Comparison of ENCODE assay signal across 25 cellular contexts in genomic region chr16:11063432-11064201, GRCh38.
A peak's percentile ranks its signal among the peaks of the same experiment; 100 is the strongest.
DNase-seq lines count a peak whose midpoint lies in the region; ATAC-seq and TF ChIP-seq lines count a peak whose summit lies in the region.
"Had no signal": no experiment of that assay in that cellular context is flagged by ENCODE, and none has a peak within 500 bp of the region (broad histone marks: within the 10 kb centered on the region; RNA-seq: fewer than 3 reads in every experiment).

No MANE protein-coding gene starts in this region.

- H3K36me3 Mint-ChIP-seq in chondrocyte (ENCODE audit: low read depth): peaks cover 41% of the 10 kb centered on the region
- H3K36me3 Mint-ChIP-seq in nephron progenitor cell (ENCODE audit: low read depth): peaks cover 8% of the 10 kb centered on the region

- in situ Hi-C loops in IMR-90 (cut with MboI; ENCODE audit: low sequenced_read_pairs): no loop called here

- H4K20me1 ChIP-seq in IMR-90 (ENCODE audit: insufficient read depth, low read length): no peaks in the 10 kb centered on the region

- peak in 2 of 3 experiments; percentile 5 to 67 for DNase-seq in NCI-H1417 (lab: John Stamatoyannopoulos, UW)
- no peak for DNase-seq in NCI-H1417 treated with DMSO at 0.1 percent for 48 hours (lab: John Stamatoyannopoulos, UW)
- DNase-seq in IMR-90: no peak
- peak; percentile 19 for DNase-seq in chondrocyte (ENCODE audit: low spot score)
- peak; percentile 18 for DNase-seq in nephron progenitor cell
- DNase-seq in stimulated activated naive CD8-positive, alpha-beta T cell treated with anti-CD3 and anti-CD28 coated beads, Interleukin-15, amount 100 ng/mL, for 72 hours: no peak
- DNase-seq in GF-D8 (lab: John Stamatoyannopoulos, UW): no peak
- DNase-seq: activated B cell treated with CpG ODN at 0.5 μM for 24 hours; activated CD4-positive, alpha-beta memory T cell treated with anti-CD3 and anti-CD28 coated beads for 36 hours; activated T-cell treated with anti-CD3 and anti-CD28 coated beads, Interleukin-2, amount 50 U/mL, for 1 hour; effector memory CD4-positive, alpha-beta T cell; HFFc6; islet precursor cell; mammary epithelial cell; NCI-H2107; occipital lobe; stimulated activated CD4-positive, alpha-beta T cell treated with anti-CD3 and anti-CD28 coated beads, Interleukin-12 subunit alpha, Interleukin-12 subunit beta, amount 100 ng/mL, for 4 hours; stimulated activated CD4-positive, alpha-beta T cell treated with anti-CD3 and anti-CD28 coated beads, Interleukin-4, amount 100 ng/mL, for 4 hours; T-helper 9 cell; upper lobe of left lung had no signal

- H2BK5ac ChIP-seq in IMR-90 (ENCODE audit: low read depth, low read length, poor library complexity, severe bottlenecking): no peak overlapping the region

- intact Hi-C loops in IMR-90 (cut with micrococcal nuclease): no loop called here

- H4K91ac ChIP-seq in IMR-90 (ENCODE audit: insufficient read depth, low read depth, low read length): no peak overlapping the region

- no peak overlapping the region for H2AFZ ChIP-seq in IMR-90 (replicated peaks; ENCODE audit: low read length, poor library complexity)

- H3K9me3 Mint-ChIP-seq in chondrocyte (ENCODE audit: low read depth): no peaks in the 10 kb centered on the region
- no peaks in the 10 kb centered on the region for H3K9me3 Mint-ChIP-seq in nephron progenitor cell
- no peaks in the 10 kb centered on the region for H3K9me3 Mint-ChIP-seq in stimulated activated naive CD8-positive, alpha-beta T cell treated with anti-CD3 and anti-CD28 coated beads, Interleukin-15, amount 100 ng/mL, for 72 hours
- H3K9me3 Mint-ChIP-seq: activated B cell treated with CpG ODN at 0.5 μM for 24 hours; activated CD4-positive, alpha-beta memory T cell treated with anti-CD3 and anti-CD28 coated beads for 36 hours; activated naive CD4-positive, alpha-beta T cell treated with anti-CD3 and anti-CD28 coated beads, Interleukin-2, amount 50 U/mL, for 24 hours; HFFc6 had no signal

- TF ChIP-seq CTCF in IMR-90 (conservative IDR thresholded peaks at IDR 0.05; ENCODE audit: low read depth, low read length) (no peak), chondrocyte (IDR thresholded peaks at IDR 0.05) (no peak), nephron progenitor cell (IDR thresholded peaks at IDR 0.05) (no peak)

- H2BK15ac ChIP-seq in IMR-90 (ENCODE audit: low read depth, low read length): peak overlapping the region; percentile 19; the same call in 1 of the 3 replicates

- TF ChIP-seq RAD21 in IMR-90 (IDR thresholded peaks at IDR 0.05; ENCODE audit: low read length): no peak

- no peak overlapping the region for H2BK120ac ChIP-seq in IMR-90 (ENCODE audit: low read depth, low read length)

- no peak for ATAC-seq in IMR-90 (ENCODE audit: low read depth)
- ATAC-seq in HG02840 (IDR thresholded peaks at IDR 0.05; ENCODE audit: low FRiP score, unreplicated experiment): no peak
- no peak for ATAC-seq in stimulated activated naive CD8-positive, alpha-beta T cell treated with anti-CD3 and anti-CD28 coated beads, Interleukin-15, amount 100 ng/mL, for 72 hours

- CTCF ChIA-PET in IMR-90 (lab: Yijun Ruan, JAX): no interaction called here

- no TSS peak for BruUV-seq in IMR-90 (replicated peaks; lab: Mats Ljungman, UMichigan)

- peaks cover 6% of the 10 kb centered on the region for H3K4me1 Mint-ChIP-seq in chondrocyte (ENCODE audit: low read depth)
- peaks cover 68% of the 10 kb centered on the region for H3K4me1 Mint-ChIP-seq in nephron progenitor cell
- peaks cover 22% of the 10 kb centered on the region for H3K4me1 Mint-ChIP-seq in stimulated activated naive CD8-positive, alpha-beta T cell treated with anti-CD3 and anti-CD28 coated beads, Interleukin-15, amount 100 ng/mL, for 72 hours
- H3K4me1 Mint-ChIP-seq: activated naive CD4-positive, alpha-beta T cell treated with anti-CD3 and anti-CD28 coated beads, Interleukin-2, amount 50 U/mL, for 24 hours had no signal

- no peak overlapping the region for H4K8ac ChIP-seq in IMR-90 (ENCODE audit: low read depth in 2 of 2, low read length in 2 of 2)

- H3K4me3 ChIP-seq in IMR-90 (ENCODE audit: insufficient read depth, low read depth, low read length): no peak overlapping the region
- H3K4me3 ChIP-seq: esophagus muscularis mucosa, right atrium auricular region, upper lobe of left lung had no signal

- peak overlapping the region; percentile 33; the same call in 1 of the 2 replicates for H3K4ac ChIP-seq in IMR-90 (ENCODE audit: low read depth, low read length)

- H3K14ac ChIP-seq in IMR-90 (replicated peaks; ENCODE audit: low read depth, low read length): no peak overlapping the region

- H3K27ac Mint-ChIP-seq in chondrocyte (ENCODE audit: unreplicated experiment): no peak overlapping the region
- H3K27ac Mint-ChIP-seq in nephron progenitor cell: peak overlapping the region; percentile 64
- H3K27ac Mint-ChIP-seq in stimulated activated naive CD8-positive, alpha-beta T cell treated with anti-CD3 and anti-CD28 coated beads, Interleukin-15, amount 100 ng/mL, for 72 hours: no peak overlapping the region
- H3K27ac Mint-ChIP-seq: activated B cell treated with CpG ODN at 0.5 μM for 24 hours; activated CD4-positive, alpha-beta memory T cell treated with anti-CD3 and anti-CD28 coated beads for 36 hours; activated naive CD4-positive, alpha-beta T cell treated with anti-CD3 and anti-CD28 coated beads, Interleukin-2, amount 50 U/mL, for 24 hours; HFFc6 had no signal

- peaks cover 3% of the 10 kb centered on the region; the same call in 1 of the 2 replicates for H3K4me1 ChIP-seq in IMR-90 (ENCODE audit: control insufficient read depth, insufficient read depth, low read length)
- H3K4me1 ChIP-seq: esophagus muscularis mucosa, right atrium auricular region had no signal

- WGBS in IMR-90 (ENCODE audit: extremely low coverage in 2 of 2, insufficient read length in 1 of 2), 2 experiments: 100% methylated on average over 2 of the region's 8 CpGs; no CpG with 5 or more reads in 1 of the 2 experiments

- dilution Hi-C loops in IMR-90 (cut with HindIII; ENCODE audit: low sequenced_read_pairs, unreplicated experiment): no loop called here

- TF ChIP-seq POLR2A in IMR-90 (IDR thresholded peaks at IDR 0.05; ENCODE audit: low read depth, low read length): no peak

- H2AK9ac ChIP-seq in IMR-90 (replicated peaks; ENCODE audit: low read depth, low read length, poor library complexity): no peak overlapping the region

- no peak overlapping the region for H3K27ac ChIP-seq in IMR-90 (ENCODE audit: insufficient read depth, low read length)
- H3K27ac ChIP-seq: 22Rv1, esophagus muscularis mucosa, right atrium auricular region, upper lobe of left lung had no signal

- H4K5ac ChIP-seq in IMR-90 (ENCODE audit: low read depth, low read length): no peak overlapping the region

- H3K27me3 Mint-ChIP-seq in chondrocyte (ENCODE audit: low read depth) (no peaks in the 10 kb centered on the region), nephron progenitor cell (ENCODE audit: low read depth, poor library complexity) (peaks cover 6% of the 10 kb centered on the region)
- no peaks in the 10 kb centered on the region for H3K27me3 Mint-ChIP-seq in stimulated activated naive CD8-positive, alpha-beta T cell treated with anti-CD3 and anti-CD28 coated beads, Interleukin-15, amount 100 ng/mL, for 72 hours
- H3K27me3 Mint-ChIP-seq: activated B cell treated with CpG ODN at 0.5 μM for 24 hours; activated CD4-positive, alpha-beta memory T cell treated with anti-CD3 and anti-CD28 coated beads for 36 hours; activated naive CD4-positive, alpha-beta T cell treated with anti-CD3 and anti-CD28 coated beads, Interleukin-2, amount 50 U/mL, for 24 hours had no signal

- no peak overlapping the region; the same call in 1 of the 2 replicates for H2BK20ac ChIP-seq in IMR-90 (ENCODE audit: low read depth, low read length)

- H3K4me3 Mint-ChIP-seq in chondrocyte (ENCODE audit: unreplicated experiment): no peak overlapping the region
- H3K4me3 Mint-ChIP-seq in nephron progenitor cell: peak overlapping the region; percentile 47
- no peak overlapping the region for H3K4me3 Mint-ChIP-seq in stimulated activated naive CD8-positive, alpha-beta T cell treated with anti-CD3 and anti-CD28 coated beads, Interleukin-15, amount 100 ng/mL, for 72 hours
- H3K4me3 Mint-ChIP-seq: activated B cell treated with CpG ODN at 0.5 μM for 24 hours; activated CD4-positive, alpha-beta memory T cell treated with anti-CD3 and anti-CD28 coated beads for 36 hours; activated naive CD4-positive, alpha-beta T cell treated with anti-CD3 and anti-CD28 coated beads, Interleukin-2, amount 50 U/mL, for 24 hours; HFFc6 had no signal

- H3K9ac ChIP-seq in IMR-90 (ENCODE audit: low read depth, low read length): no peak overlapping the region

- no peaks in the 10 kb centered on the region for H3K27me3 ChIP-seq in IMR-90 (ENCODE audit: control insufficient read depth, insufficient read depth, low read length)
- H3K27me3 ChIP-seq: esophagus muscularis mucosa, right atrium auricular region, upper lobe of left lung had no signal

- POLR2A ChIA-PET in IMR-90 (lab: Charles Lee; ENCODE audit: unreplicated experiment): no interaction called here

- no peak overlapping the region; the same call in 1 of the 2 replicates for H3K18ac ChIP-seq in IMR-90 (ENCODE audit: low read depth, low read length)

- H3K36me3 ChIP-seq in IMR-90 (ENCODE audit: control insufficient read depth, insufficient read depth, low read length): peaks cover 31% of the 10 kb centered on the region

- no peak overlapping the region for H3K4me2 ChIP-seq in IMR-90 (ENCODE audit: low read depth, low read length)

- no peaks in the 10 kb centered on the region for H3K9me3 ChIP-seq in IMR-90 (ENCODE audit: control insufficient read depth, insufficient read depth, low read length)
- H3K9me3 ChIP-seq: esophagus muscularis mucosa, right atrium auricular region, upper lobe of left lung had no signal

- no peak overlapping the region; the same call in 1 of the 2 replicates for H3K23ac ChIP-seq in IMR-90 (ENCODE audit: low read depth, low read length)

- H3K79me1 ChIP-seq in IMR-90 (ENCODE audit: low read depth in 1 of 2, low read length in 2 of 2): 0 out of 4 replicates have a peak, but pooled peaks cover 0 to 4% of the 10 kb centered on the region in 2 experiments

- H3K56ac ChIP-seq in IMR-90 (ENCODE audit: extremely low read depth, insufficient read depth, low read length): no peak overlapping the region

- H2AK5ac ChIP-seq in IMR-90 (ENCODE audit: low read depth, low read length): peak overlapping the region; percentile 60; the same call in 1 of the 2 replicates

- peaks cover 21% of the 10 kb centered on the region for H3K9me1 ChIP-seq in IMR-90 (ENCODE audit: insufficient read depth, low read length)

TF ChIP-seq in IMR-90, 13 proteins besides CTCF, POLR2A, EP300 and RAD21:
- TF ChIP-seq BHLHE40 (IDR thresholded peaks at IDR 0.05; ENCODE audit: low read depth, low read length): no peak
- TF ChIP-seq RCOR1 (IDR thresholded peaks at IDR 0.05; ENCODE audit: insufficient replicate concordance, low read length): no peak
- no peak for TF ChIP-seq SMC3 (IDR thresholded peaks at IDR 0.05; ENCODE audit: low read depth, low read length)
- TF ChIP-seq CEBPB (IDR thresholded peaks at IDR 0.05; ENCODE audit: low read depth, low read length): no peak
- no peak for TF ChIP-seq MAFK (IDR thresholded peaks at IDR 0.05; ENCODE audit: low read depth, low read length)

Comparison
In these comparisons a context has a peak if more than half of its experiments do, and no peak if none do; other contexts are left out.
1. DNase-seq: peak in NCI-H1417 (2 of 3), chondrocyte (single experiment) and nephron progenitor cell (single experiment); none in NCI-H1417 treated with DMSO at 0.1 percent for 48 hours (single experiment), IMR-90 (single experiment), stimulated activated naive CD8-positive, alpha-beta T cell treated with anti-CD3 and anti-CD28 coated beads, Interleukin-15, amount 100 ng/mL, for 72 hours (0 of 2) and GF-D8 (single experiment).